16 cellular contexts compared by ENCODE assay signal in genomic region chr7:18290865-18291264, GRCh38.
DNase-seq lines count a peak whose midpoint lies in the region; ATAC-seq lines count a peak whose summit lies in the region.
"Had no signal": no experiment of that assay in that cellular context is flagged by ENCODE, and none has a peak within 500 bp of the region (broad histone marks: within the 10 kb centered on the region; RNA-seq: fewer than 3 reads in every experiment).

No MANE protein-coding gene starts in this region.

- H3K9me3 Mint-ChIP-seq in IgD-negative memory B cell, result peaks cover 0 to 5% (median 0%) of the 10 kb centered on the region in 3 donors
- H3K9me3 Mint-ChIP-seq in central memory CD8-positive, alpha-beta T cell, result no peaks in the 10 kb centered on the region
- no peaks in the 10 kb centered on the region for H3K9me3 Mint-ChIP-seq in stimulated activated effector memory CD8-positive, alpha-beta T cell treated with anti-CD3 and anti-CD28 coated beads, Interleukin-12 subunit alpha, Interleukin-12 subunit beta, amount 100 ng/mL, for 72 hours

- peak overlapping the region in 2 of 3 donors; percentile 2 to 92 for H3K27ac Mint-ChIP-seq in IgD-negative memory B cell
- H3K27ac Mint-ChIP-seq in central memory CD8-positive, alpha-beta T cell (ENCODE audit: low read depth), result peak overlapping the region; percentile 26
- H3K27ac Mint-ChIP-seq in stimulated activated effector memory CD8-positive, alpha-beta T cell treated with anti-CD3 and anti-CD28 coated beads, Interleukin-12 subunit alpha, Interleukin-12 subunit beta, amount 100 ng/mL, for 72 hours, result peak overlapping the region; percentile 5

- H3K4me1 Mint-ChIP-seq in IgD-negative memory B cell, result peaks cover 26 to 58% (median 44%) of the 10 kb centered on the region in 3 donors
- H3K4me1 Mint-ChIP-seq in central memory CD8-positive, alpha-beta T cell, result peaks cover 56% of the 10 kb centered on the region
- H3K4me1 Mint-ChIP-seq in stimulated activated effector memory CD8-positive, alpha-beta T cell treated with anti-CD3 and anti-CD28 coated beads, Interleukin-12 subunit alpha, Interleukin-12 subunit beta, amount 100 ng/mL, for 72 hours, result peaks cover 39% of the 10 kb centered on the region

- peak; percentile 22 for ATAC-seq in central memory CD8-positive, alpha-beta T cell (replicated peaks; ENCODE audit: extremely low read depth, poor library complexity, severe bottlenecking)
- peak; percentile 52 for ATAC-seq in stimulated activated effector memory CD8-positive, alpha-beta T cell treated with anti-CD3 and anti-CD28 coated beads, Interleukin-12 subunit alpha, Interleukin-12 subunit beta, amount 100 ng/mL, for 72 hours
- ATAC-seq in HG03139 (IDR thresholded peaks at IDR 0.05; ENCODE audit: unreplicated experiment) (no peak), HG03460 (IDR thresholded peaks at IDR 0.05; ENCODE audit: unreplicated experiment) (no peak), HG03469 (IDR thresholded peaks at IDR 0.05; ENCODE audit: unreplicated experiment) (no peak)
- ATAC-seq: HCT116 had no signal

- no peaks in the 10 kb centered on the region for H3K36me3 Mint-ChIP-seq in IgD-negative memory B cell
- H3K36me3 Mint-ChIP-seq in central memory CD8-positive, alpha-beta T cell (ENCODE audit: insufficient read depth), result no peaks in the 10 kb centered on the region
- H3K36me3 Mint-ChIP-seq in stimulated activated effector memory CD8-positive, alpha-beta T cell treated with anti-CD3 and anti-CD28 coated beads, Interleukin-12 subunit alpha, Interleukin-12 subunit beta, amount 100 ng/mL, for 72 hours, result no peaks in the 10 kb centered on the region

- peak; percentile 48 for DNase-seq in SIG-M5 treated with dmso at 0.1 percent for 504 hours (lab: John Stamatoyannopoulos, UW; ENCODE audit: unreplicated experiment)
- DNase-seq in SIG-M5 (lab: John Stamatoyannopoulos, UW), result no peak
- DNase-seq in central memory CD8-positive, alpha-beta T cell (ENCODE audit: low spot score in 2 of 2), result no peak
- DNase-seq in stimulated activated effector memory CD8-positive, alpha-beta T cell treated with anti-CD3 and anti-CD28 coated beads, Interleukin-12 subunit alpha, Interleukin-12 subunit beta, amount 100 ng/mL, for 72 hours (ENCODE audit: low spot score in 2 of 2), result no peak
- DNase-seq: 8988T; activated CD4-positive, alpha-beta T cell treated with anti-CD3 and anti-CD28 coated beads for 1 hour; activated T-cell treated with anti-CD3 and anti-CD28 coated beads for 4 hours; amygdala; kidney glomerular epithelial cell; NCI-H1105; NCI-H2227 treated with DMSO at 0.1 percent for 48 hours had no signal

- H3K4me3 Mint-ChIP-seq in IgD-negative memory B cell, result peak overlapping the region; percentile 71 to 88 (median 80)
- peak overlapping the region; percentile 77 for H3K4me3 Mint-ChIP-seq in central memory CD8-positive, alpha-beta T cell
- H3K4me3 Mint-ChIP-seq in stimulated activated effector memory CD8-positive, alpha-beta T cell treated with anti-CD3 and anti-CD28 coated beads, Interleukin-12 subunit alpha, Interleukin-12 subunit beta, amount 100 ng/mL, for 72 hours, result peak overlapping the region; percentile 53

- H3K27me3 Mint-ChIP-seq in IgD-negative memory B cell, result peaks cover 1% of the 10 kb centered on the region
- H3K27me3 Mint-ChIP-seq in central memory CD8-positive, alpha-beta T cell, result no peaks in the 10 kb centered on the region

Comparison
In these comparisons a context has a peak if more than half of its experiments do, and no peak if none do; other contexts are left out.
1. ATAC-seq: peak in central memory CD8-positive, alpha-beta T cell (single experiment) and stimulated activated effector memory CD8-positive, alpha-beta T cell treated with anti-CD3 and anti-CD28 coated beads, Interleukin-12 subunit alpha, Interleukin-12 subunit beta, amount 100 ng/mL, for 72 hours (single experiment); none in HG03139 (single experiment), HG03460 (single experiment) and HG03469 (single experiment).
2. Peak in every context shown above with its lines, with median percentiles within 50 percentile points of each other: H3K27ac Mint-ChIP-seq and H3K4me3 Mint-ChIP-seq.